27 cellular contexts compared by ENCODE assay signal in genomic region chr18:600107-600506, GRCh38. TPM values are rescaled to one million over a fixed set of nuclear protein-coding genes. Genes with fewer than 3 reads are reported as not detected.
A peak's percentile ranks its signal among the peaks of the same experiment; 100 is the strongest.
DNase-seq lines count a peak whose midpoint lies in the region; FAIRE-seq and TF ChIP-seq lines count a peak whose summit lies in the region.
"Had no signal": no experiment of that assay in that cellular context is flagged by ENCODE, and none has a peak within 500 bp of the region (broad histone marks: within the 10 kb centered on the region; RNA-seq: fewer than 3 reads in every experiment).

No MANE protein-coding gene starts in this region.

- POLR2A ChIA-PET in HEK293 (lab: Yijun Ruan, JAX): interaction anchor here (0.6 kb wide), 1 partner anchor 128 kb away, joined by 3 read pairs; no protein-coding TSS in a partner anchor
- POLR2A ChIA-PET in activated CD4-positive, alpha-beta memory T cell treated with anti-CD3 and anti-CD28 coated beads for 36 hours (lab: Charles Lee): no interaction called here

- peaks cover 5% of the 10 kb centered on the region for H3K4me1 Mint-ChIP-seq in activated CD4-positive, alpha-beta memory T cell treated with anti-CD3 and anti-CD28 coated beads for 36 hours (ENCODE audit: low read depth)

- no peak overlapping the region for H3K27ac Mint-ChIP-seq in activated CD4-positive, alpha-beta memory T cell treated with anti-CD3 and anti-CD28 coated beads for 36 hours
- H3K27ac Mint-ChIP-seq: B cell; CD8-positive, alpha-beta T cell; IgD-negative memory B cell; T-cell had no signal

- no peaks in the 10 kb centered on the region for H3K9me3 Mint-ChIP-seq in activated CD4-positive, alpha-beta memory T cell treated with anti-CD3 and anti-CD28 coated beads for 36 hours
- H3K9me3 Mint-ChIP-seq: CD8-positive, alpha-beta T cell; T-cell had no signal

- intact Hi-C loops in activated CD4-positive, alpha-beta memory T cell treated with anti-CD3 and anti-CD28 coated beads for 36 hours (cut with micrococcal nuclease): no loop called here

- TF ChIP-seq CTCF in D721Med (IDR thresholded peaks at IDR 0.05; ENCODE audit: insufficient read depth, missing control alignments) (no peak), HEK293 (tag by site-specific recombination; IDR thresholded peaks at IDR 0.05) (no peak)

- H3K4me1 ChIP-seq in HEK293 (ENCODE audit: control insufficient read depth, insufficient read depth, low read length) (peaks cover 14% of the 10 kb centered on the region), adipocyte (ENCODE audit: control insufficient read depth, insufficient read depth, low read length) (peaks cover 18% of the 10 kb centered on the region)
- H3K4me1 ChIP-seq: A549 had no signal

- H3K27me3 ChIP-seq in adipocyte (replicated peaks; ENCODE audit: control insufficient read depth, insufficient read depth, low read length): peaks cover 12% of the 10 kb centered on the region

- no peaks in the 10 kb centered on the region for H3K36me3 Mint-ChIP-seq in activated CD4-positive, alpha-beta memory T cell treated with anti-CD3 and anti-CD28 coated beads for 36 hours
- H3K36me3 Mint-ChIP-seq: CD8-positive, alpha-beta T cell; IgD-negative memory B cell; T-cell had no signal

- no peak overlapping the region for H3K4me3 ChIP-seq in HEK293 (ENCODE audit: low read depth, low read length)
- peak overlapping the region; percentile 10 for H3K4me3 ChIP-seq in adipocyte (ENCODE audit: low read length)
- H3K4me3 ChIP-seq: A549 had no signal

- H3K4me3 Mint-ChIP-seq in activated CD4-positive, alpha-beta memory T cell treated with anti-CD3 and anti-CD28 coated beads for 36 hours: no peak overlapping the region
- H3K4me3 Mint-ChIP-seq: B cell; CD8-positive, alpha-beta T cell; IgD-negative memory B cell; T-cell had no signal

- H3K27ac ChIP-seq in HEK293 (ENCODE audit: extremely low read depth, low read depth, low read length) (no peak overlapping the region), substantia nigra (ENCODE audit: low read depth, low read length, poor library complexity, severe bottlenecking) (no peak overlapping the region)
- H3K27ac ChIP-seq: A549, C4-2B had no signal

- DNase-seq in D721Med (ENCODE audit: insufficient read length, low spot score): no peak
- DNase-seq in adipocyte (ENCODE audit: low read depth): no peak
- DNase-seq in left kidney (ENCODE audit: low read depth, low spot score): peak; percentile 51
- no peak for DNase-seq in substantia nigra (lab: John Stamatoyannopoulos, UW)
- no peak for DNase-seq in activated CD4-positive, alpha-beta memory T cell treated with anti-CD3 and anti-CD28 coated beads for 36 hours
- no peak for DNase-seq in AG08395 (ENCODE audit: low spot score)
- DNase-seq: Caco-2; CD8-positive, alpha-beta T cell; DMS 273 treated with DMSO at 0.1 percent for 48 hours; H7; Karpas-422; NCI-H1092 treated with DMSO at 0.1 percent for 48 hours; NCI-H1436; NCI-H187; NCI-H2081 treated with DMSO at 0.1 percent for 48 hours; NCI-H524; NCI-H748 treated with DMSO at 0.1 percent for 48 hours; NK-92 treated with Interleukin-12 subunit alpha and Interleukin-12 subunit beta, amount 100 ng/mL, for 24 hours; PC-3; T-cell had no signal

- H3K27me3 Mint-ChIP-seq in activated CD4-positive, alpha-beta memory T cell treated with anti-CD3 and anti-CD28 coated beads for 36 hours: peaks cover 21% of the 10 kb centered on the region

- FAIRE-seq in D721Med (lab: Jason Lieb, UNC): peak; percentile 32
- FAIRE-seq: A549, GM18507 had no signal

- H3K9me3 ChIP-seq in HEK293 (ENCODE audit: control insufficient read depth, insufficient read depth, low read depth, low read length) (no peaks in the 10 kb centered on the region), adipocyte (ENCODE audit: control insufficient read depth, low read length) (no peaks in the 10 kb centered on the region)
- H3K9me3 ChIP-seq: A549, Caco-2 had no signal

- no peak overlapping the region for H3K9ac ChIP-seq in adipocyte (ENCODE audit: low read length)

- CTCF ChIA-PET in HEK293 (lab: Yijun Ruan, JAX): interaction anchor here (0.9 kb wide), 1 partner anchor 24 kb away, joined by 7 read pairs; no protein-coding TSS in a partner anchor
- CTCF ChIA-PET in activated CD4-positive, alpha-beta memory T cell treated with anti-CD3 and anti-CD28 coated beads for 36 hours (lab: Charles Lee): no interaction called here

- H3K36me3 ChIP-seq in HEK293 (ENCODE audit: control insufficient read depth in 2 of 2, insufficient read depth in 1 of 2, low read length in 2 of 2) (no peaks in the 10 kb centered on the region), adipocyte (ENCODE audit: control insufficient read depth, insufficient read depth, low read length, severe bottlenecking) (no peaks in the 10 kb centered on the region)

TF ChIP-seq in HEK293, 187 proteins besides CTCF, POLR2A, EP300 and RAD21 (continues in another document):
- TF ChIP-seq OSR2 (tag by site-specific recombination; IDR thresholded peaks at IDR 0.05): peak; percentile 42; the same call in 1 of the 2 replicates
- peak; percentile 79; the same call in 1 of the 2 replicates for TF ChIP-seq IKZF3 (tag by site-specific recombination; IDR thresholded peaks at IDR 0.05)
- peak; percentile 50; the same call in 1 of the 2 replicates for TF ChIP-seq ZNF366 (tag by site-specific recombination; conservative IDR thresholded peaks at IDR 0.05)
- peak; percentile 43; the same call in 1 of the 2 replicates for TF ChIP-seq PRDM4 (tag by site-specific recombination; IDR thresholded peaks at IDR 0.05)
- TF ChIP-seq ZNF843 (tag by site-specific recombination; IDR thresholded peaks at IDR 0.05): peak; percentile 61
- TF ChIP-seq PRDM10 (tag by site-specific recombination; IDR thresholded peaks at IDR 0.05): peak; percentile 58
- TF ChIP-seq ZNF2 (tag by site-specific recombination; IDR thresholded peaks at IDR 0.05): no peak
- no peak for TF ChIP-seq GLIS2 (tag by site-specific recombination; IDR thresholded peaks at IDR 0.05)
- peak; percentile 61; the same call in 1 of the 2 replicates for TF ChIP-seq ZBTB44 (tag by site-specific recombination; IDR thresholded peaks at IDR 0.05)

RNA-seq across cellular contexts. Expression of gene CLUL1, which starts 3.3 kb away (rescaled TPM):
- total RNA-seq in activated CD4-positive, alpha-beta memory T cell treated with anti-CD3 and anti-CD28 coated beads for 36 hours: not detected
- total RNA-seq: B cell; CD8-positive, alpha-beta T cell; H7; PC-3 had no signal

RNA-seq across cellular contexts. Expression of gene CETN1, which starts 19.9 kb away (rescaled TPM):
- total RNA-seq in activated CD4-positive, alpha-beta memory T cell treated with anti-CD3 and anti-CD28 coated beads for 36 hours: not detected
- total RNA-seq: B cell; Caco-2; CD8-positive, alpha-beta T cell; G401; H7; PC-3; T-cell had no signal

RNA-seq across cellular contexts. Expression of gene TYMS, which starts 57.3 kb away (rescaled TPM):
- total RNA-seq in activated CD4-positive, alpha-beta memory T cell treated with anti-CD3 and anti-CD28 coated beads for 36 hours: 100 to 1,000 TPM; 281 to 287 TPM
